ENCODE assay signal across 11 cellular contexts in genomic region chr2:181312515-181312927, GRCh38.
A peak's percentile ranks its signal among the peaks of the same experiment; 100 is the strongest.
DNase-seq lines count a peak whose midpoint lies in the region; ATAC-seq and TF ChIP-seq lines count a peak whose summit lies in the region.
"Had no signal": no experiment of that assay in that cellular context is flagged by ENCODE, and none has a peak within 500 bp of the region (broad histone marks: within the 10 kb centered on the region; RNA-seq: fewer than 3 reads in every experiment).

No MANE protein-coding gene starts in this region.

- peaks cover 68% of the 10 kb centered on the region for H3K4me1 Mint-ChIP-seq in activated T-cell treated with anti-CD3 and anti-CD28 coated beads, Interleukin-2, amount 50 U/mL, for 24 hours (ENCODE audit: low read depth)

- no peaks in the 10 kb centered on the region for H3K4me1 ChIP-seq in stomach

- ATAC-seq in HG02973 (IDR thresholded peaks at IDR 0.05; ENCODE audit: unreplicated experiment) = peak; percentile 79

- H3K27ac Mint-ChIP-seq in activated T-cell treated with anti-CD3 and anti-CD28 coated beads, Interleukin-2, amount 50 U/mL, for 24 hours = peak overlapping the region; percentile 92

- no peaks in the 10 kb centered on the region for H3K27me3 ChIP-seq in stomach
- H3K27me3 ChIP-seq: brain microvascular endothelial cell had no signal

- H3K36me3 Mint-ChIP-seq in activated T-cell treated with anti-CD3 and anti-CD28 coated beads, Interleukin-2, amount 50 U/mL, for 24 hours (ENCODE audit: low read depth) = no peaks in the 10 kb centered on the region

- no peaks in the 10 kb centered on the region for H3K9me3 Mint-ChIP-seq in activated T-cell treated with anti-CD3 and anti-CD28 coated beads, Interleukin-2, amount 50 U/mL, for 24 hours

- no peaks in the 10 kb centered on the region for H3K9me3 ChIP-seq in stomach
- H3K9me3 ChIP-seq: thoracic aorta had no signal

- H3K4me3 Mint-ChIP-seq in activated T-cell treated with anti-CD3 and anti-CD28 coated beads, Interleukin-2, amount 50 U/mL, for 24 hours = peak overlapping the region; percentile 68

- no peaks in the 10 kb centered on the region for H3K36me3 ChIP-seq in stomach
- H3K36me3 ChIP-seq: brain microvascular endothelial cell, thoracic aorta had no signal

- DNase-seq in activated T-cell treated with anti-CD3 and anti-CD28 coated beads, Interleukin-2, amount 50 U/mL, for 24 hours = no peak
- no peak for DNase-seq in activated T-cell treated with anti-CD3 and anti-CD28 coated beads for 4 hours
- peak; percentile 49 for DNase-seq in activated CD4-positive, CD25-positive, alpha-beta regulatory T cell treated with anti-CD3 and anti-CD28 coated beads, Interleukin-2, amount 50 U/mL, for 72 hours
- no peak for DNase-seq in stomach
- no peak for DNase-seq in NCI-H2227 (lab: John Stamatoyannopoulos, UW; ENCODE audit: unreplicated experiment)
- no peak for DNase-seq in D341Med (ENCODE audit: low spot score)
- DNase-seq in DMS 273 (lab: John Stamatoyannopoulos, UW; ENCODE audit: unreplicated experiment) = no peak
- DNase-seq: brain microvascular endothelial cell, NCI-H146 had no signal

- H3K27ac ChIP-seq in stomach = peak overlapping the region in 3 of 5 donors; percentile 23 to 53 (median 38)
- H3K27ac ChIP-seq: brain microvascular endothelial cell, thoracic aorta had no signal

- TF ChIP-seq POLR2A in stomach (IDR thresholded peaks at IDR 0.05) = no peak

- no peak overlapping the region for H3K4me3 ChIP-seq in stomach

- TF ChIP-seq EP300 in stomach (IDR thresholded peaks at IDR 0.05) = no peak

- intact Hi-C loops in stomach (cut with DNase I; ENCODE audit: low total_unique reads) = no loop called here

- H3K27me3 Mint-ChIP-seq in activated T-cell treated with anti-CD3 and anti-CD28 coated beads, Interleukin-2, amount 50 U/mL, for 24 hours = no peaks in the 10 kb centered on the region

- no peak for TF ChIP-seq CTCF in stomach (IDR thresholded peaks at IDR 0.05)

- WGBS in stomach, 5 donors = 64 to 77% (median 73%) methylated on average over 7 of the region's 7 CpGs
